ENCODE assay signal across 10 cellular contexts in genomic region chr21:43921602-43921978, GRCh38. TPM values are rescaled to one million over a fixed set of nuclear protein-coding genes. Genes with fewer than 3 reads are reported as not detected.
DNase-seq lines count a peak whose midpoint lies in the region; ATAC-seq and TF ChIP-seq lines count a peak whose summit lies in the region.
"Had no signal": no experiment of that assay in that cellular context is flagged by ENCODE, and none has a peak within 500 bp of the region (broad histone marks: within the 10 kb centered on the region; RNA-seq: fewer than 3 reads in every experiment).

No MANE protein-coding gene starts in this region.

- H3K36me3 ChIP-seq in WERI-Rb-1 = peaks cover 17% of the 10 kb centered on the region

- no peak for ATAC-seq in WTC11
- ATAC-seq: PC-3 had no signal

- H3K27me3 ChIP-seq in WERI-Rb-1 (ENCODE audit: insufficient read depth, low read depth, severe bottlenecking) = no peaks in the 10 kb centered on the region

- H3K9me3 Mint-ChIP-seq in WTC11 (no peaks in the 10 kb centered on the region), brain (peaks cover 0 to 2% (median 0%) of the 10 kb centered on the region in 5 experiments)

- no peak for TF ChIP-seq CTCF in WTC11 (IDR thresholded peaks at IDR 0.05)
- TF ChIP-seq CTCF in brain (conservative IDR thresholded peaks at IDR 0.05) = no peak
- TF ChIP-seq CTCF in WERI-Rb-1 (IDR thresholded peaks at IDR 0.05; ENCODE audit: low read depth, low read length) = no peak

- H3K36me3 Mint-ChIP-seq in WTC11 (no peaks in the 10 kb centered on the region), brain (peaks cover 12% of the 10 kb centered on the region)

- peaks cover 34% of the 10 kb centered on the region for H3K4me1 Mint-ChIP-seq in WTC11
- H3K4me1 Mint-ChIP-seq in brain = peaks cover 48% of the 10 kb centered on the region

- no peak overlapping the region for H3K27ac ChIP-seq in WERI-Rb-1
- H3K27ac ChIP-seq: 22Rv1 had no signal

- H3K4me3 Mint-ChIP-seq in WTC11 (no peak overlapping the region), brain (peak overlapping the region in 1 of 5 experiments; percentile 9)

- DNase-seq in NCI-H1436 (lab: John Stamatoyannopoulos, UW) = peak; percentile 57
- no peak for DNase-seq in NCI-H1436 treated with DMSO at 0.1 percent for 48 hours (lab: John Stamatoyannopoulos, UW)
- DNase-seq in WTC11 (ENCODE audit: low spot score) = no peak
- peak; percentile 8 for DNase-seq in stimulated activated CD8-positive, alpha-beta memory T cell treated with anti-CD3 and anti-CD28 coated beads, Interleukin-12 subunit alpha, Interleukin-12 subunit beta, amount 100 ng/mL, for 4 hours (ENCODE audit: low read depth)
- DNase-seq in NCI-H226 = no peak
- no peak for DNase-seq in WERI-Rb-1
- no peak for DNase-seq in hippocampal formation (lab: John Stamatoyannopoulos, UW)
- DNase-seq: PC-3 had no signal

- no peaks in the 10 kb centered on the region for H3K9me3 ChIP-seq in WERI-Rb-1 (ENCODE audit: severe bottlenecking)

- no peaks in the 10 kb centered on the region for H3K27me3 Mint-ChIP-seq in WTC11 (ENCODE audit: low read depth)
- H3K27me3 Mint-ChIP-seq in brain = no peaks in the 10 kb centered on the region

- POLR2A ChIA-PET in WTC11 (lab: Charles Lee) = no interaction called here

- CTCF ChIA-PET in WTC11 (lab: Charles Lee) = interaction anchor here (1.0 to 4.0 kb wide), 2 partner anchors 17 to 20 kb away, joined by 5 to 16 read pairs; no protein-coding TSS in a partner anchor

- H3K4me3 ChIP-seq in WERI-Rb-1 (ENCODE audit: low read depth, low read length) = no peak overlapping the region

- H3K27ac Mint-ChIP-seq in WTC11 (peak overlapping the region; percentile 72; the same call in 1 of the 2 replicates), brain (peak overlapping the region in 4 of 5 experiments; percentile 15 to 81 (median 57))

TF ChIP-seq in WTC11, 78 proteins besides CTCF, POLR2A, EP300 and RAD21:
- no peak for TF ChIP-seq E2F4 (CRISPR knock-in tag; IDR thresholded peaks at IDR 0.05; ENCODE audit: borderline replicate concordance, low read depth)

RNA-seq across cellular contexts. Expression of gene AGPAT3, which starts 56.6 kb away (rescaled TPM):
- total RNA-seq in WTC11 (2021) = 5.6 to 9.7 TPM (median 9.4 TPM) in 3 replicates
- polyA plus RNA-seq in brain (ENCODE audit: insufficient read depth, low read depth, low replicate concordance) = 46.2 TPM

Comparison
In these comparisons a context has a peak if more than half of its experiments do, and no peak if none do; other contexts are left out.
1. DNase-seq: peak in NCI-H1436 (single experiment) and stimulated activated CD8-positive, alpha-beta memory T cell treated with anti-CD3 and anti-CD28 coated beads, Interleukin-12 subunit alpha, Interleukin-12 subunit beta, amount 100 ng/mL, for 4 hours (single experiment); none in NCI-H1436 treated with DMSO at 0.1 percent for 48 hours (single experiment), WTC11 (single experiment), NCI-H226 (single experiment), WERI-Rb-1 (single experiment) and hippocampal formation (0 of 2).